In genomic region chr19:42386974-42387707, GRCh38 we compare ENCODE assay signal across 8 cellular contexts. TPM values are rescaled to one million over a fixed set of nuclear protein-coding genes. Genes with fewer than 3 reads are reported as not detected.
DNase-seq lines count a peak whose midpoint lies in the region; ATAC-seq and TF ChIP-seq lines count a peak whose summit lies in the region.

No MANE protein-coding gene starts in this region.

- H2AFZ ChIP-seq in neural cell (ENCODE audit: low read depth, low read length): no peak overlapping the region

- H3K4me3 Mint-ChIP-seq in activated T-cell treated with anti-CD3 and anti-CD28 coated beads, Interleukin-2, amount 50 U/mL, for 4 hours: peak overlapping the region; percentile 62

- H3K4me2 ChIP-seq in neural cell (ENCODE audit: low read length): no peak overlapping the region

- no peaks in the 10 kb centered on the region for H3K79me2 ChIP-seq in neural cell (replicated peaks; ENCODE audit: insufficient read depth, low read length)

- TF ChIP-seq CTCF in fibroblast of mammary gland (conservative IDR thresholded peaks at IDR 0.05; ENCODE audit: control insufficient read depth, insufficient read depth, low read depth, low read length): peak; percentile 30
- peak; percentile 68 for TF ChIP-seq CTCF in neural cell (IDR thresholded peaks at IDR 0.05; ENCODE audit: poor library complexity, severe bottlenecking)

- H3K9me3 Mint-ChIP-seq in activated T-cell treated with anti-CD3 and anti-CD28 coated beads, Interleukin-2, amount 50 U/mL, for 4 hours: no peaks in the 10 kb centered on the region

- peaks cover 5% of the 10 kb centered on the region for H3K4me1 Mint-ChIP-seq in activated T-cell treated with anti-CD3 and anti-CD28 coated beads, Interleukin-2, amount 50 U/mL, for 4 hours (ENCODE audit: low read depth)

- H3K36me3 ChIP-seq in neural cell (ENCODE audit: insufficient read depth, low read length): no peaks in the 10 kb centered on the region

- TF ChIP-seq RAD21 in neural cell (conservative IDR thresholded peaks at IDR 0.05): peak; percentile 26

- no peaks in the 10 kb centered on the region for H3K36me3 Mint-ChIP-seq in activated T-cell treated with anti-CD3 and anti-CD28 coated beads, Interleukin-2, amount 50 U/mL, for 4 hours (ENCODE audit: insufficient read depth)

- no peaks in the 10 kb centered on the region for H4K20me1 ChIP-seq in neural cell (ENCODE audit: insufficient read depth)

- no peak overlapping the region for H3K27ac ChIP-seq in neural cell (ENCODE audit: low read length)
- H3K27ac ChIP-seq in substantia nigra (ENCODE audit: low read depth, low read length, poor library complexity, severe bottlenecking): no peak overlapping the region

- peaks cover 10% of the 10 kb centered on the region for H3K27me3 ChIP-seq in neural cell (ENCODE audit: insufficient read depth, low read depth, low read length)

- no peaks in the 10 kb centered on the region for H3K9me2 ChIP-seq in neural cell (ENCODE audit: insufficient read depth, low read length)

- H3K9me3 ChIP-seq in neural cell (ENCODE audit: low read length): no peaks in the 10 kb centered on the region

- no peaks in the 10 kb centered on the region for H3F3A ChIP-seq in neural cell (ENCODE audit: insufficient read depth, low read length, poor library complexity, severe bottlenecking)

- peak; percentile 73 for DNase-seq in DMS114 treated with DMSO at 0.1 percent for 48 hours (lab: John Stamatoyannopoulos, UW; ENCODE audit: unreplicated experiment)
- DNase-seq in HuH-7 (ENCODE audit: low spot score): peak; percentile 95
- DNase-seq in OCI-M1 (lab: John Stamatoyannopoulos, UW): peak; percentile 88
- peak; percentile 60 for DNase-seq in activated T-cell treated with anti-CD3 and anti-CD28 coated beads, Interleukin-2, amount 50 U/mL, for 4 hours
- peak; percentile 45 for DNase-seq in fibroblast of mammary gland (ENCODE audit: low read depth)
- peak in 28 of 49 donors; percentile 9 to 63 (median 26) for DNase-seq in substantia nigra (lab: John Stamatoyannopoulos, UW)
- DNase-seq in midbrain (lab: John Stamatoyannopoulos, UW): no peak

- peak overlapping the region; percentile 9 for H3K9ac ChIP-seq in neural cell (ENCODE audit: low read length)

- H3K4me3 ChIP-seq in fibroblast of mammary gland (ENCODE audit: control insufficient read depth, low read depth, low read length) (peak overlapping the region; percentile 35), neural cell (ENCODE audit: low read length) (peak overlapping the region; percentile 54)

- no peak for TF ChIP-seq EP300 in neural cell (conservative IDR thresholded peaks at IDR 0.05; ENCODE audit: poor library complexity, severe bottlenecking)

- peaks cover 44% of the 10 kb centered on the region for H3K27me3 Mint-ChIP-seq in activated T-cell treated with anti-CD3 and anti-CD28 coated beads, Interleukin-2, amount 50 U/mL, for 4 hours (ENCODE audit: low read depth)

- ATAC-seq in activated T-cell treated with anti-CD3 and anti-CD28 coated beads, Interleukin-2, amount 50 U/mL, for 4 hours: peak; percentile 96 to 99

TF ChIP-seq in neural cell, 6 proteins besides CTCF, POLR2A, EP300 and RAD21:
- TF ChIP-seq TAF1 (IDR thresholded peaks at IDR 0.05; ENCODE audit: low read depth) (no peak), EZH2 (IDR thresholded peaks at IDR 0.05; ENCODE audit: borderline replicate concordance, insufficient read depth, low read length, poor library complexity, severe bottlenecking) (no peak), MXI1 (conservative IDR thresholded peaks at IDR 0.05; ENCODE audit: poor library complexity, severe bottlenecking) (peak; percentile 21), REST (IDR thresholded peaks at IDR 0.05; ENCODE audit: borderline replicate concordance) (no peak), SMC3 (conservative IDR thresholded peaks at IDR 0.05; ENCODE audit: poor library complexity) (peak; percentile 55), POLR2AphosphoS5 (IDR thresholded peaks at IDR 0.05) (peak; percentile 15)

RNA-seq across cellular contexts. Expression of gene CNFN, which starts 3.0 kb away (rescaled TPM):
- total RNA-seq in activated T-cell treated with anti-CD3 and anti-CD28 coated beads, Interleukin-2, amount 50 U/mL, for 4 hours: not detected
- polyA plus RNA-seq in neural cell: not detected in 2 replicates
- polyA minus RNA-seq in neural cell: not detected in 2 replicates

RNA-seq across cellular contexts. Expression of gene LIPE, which starts 40.0 kb away (rescaled TPM):
- total RNA-seq in activated T-cell treated with anti-CD3 and anti-CD28 coated beads, Interleukin-2, amount 50 U/mL, for 4 hours: 10 to 100 TPM; 23.0 to 29.1 (median 28.0) TPM
- 19.1 and 24.7 TPM in 2 replicates for polyA plus RNA-seq in neural cell
- 26.5 and 30.9 TPM in 2 replicates for polyA minus RNA-seq in neural cell

RNA-seq across cellular contexts. Expression of gene CXCL17, which starts 55.6 kb away (rescaled TPM):
- not detected for total RNA-seq in activated T-cell treated with anti-CD3 and anti-CD28 coated beads, Interleukin-2, amount 50 U/mL, for 4 hours
- polyA plus RNA-seq in neural cell: not detected in 2 replicates
- polyA minus RNA-seq in neural cell: not detected in 2 replicates
